ENCODE assay signal across 11 cellular contexts in genomic region chr2:11687736-11688135, GRCh38. TPM values are rescaled to one million over a fixed set of nuclear protein-coding genes. Genes with fewer than 3 reads are reported as not detected.
DNase-seq lines count a peak whose midpoint lies in the region; ATAC-seq and TF ChIP-seq lines count a peak whose summit lies in the region.
"Had no signal": no experiment of that assay in that cellular context is flagged by ENCODE, and none has a peak within 500 bp of the region (broad histone marks: within the 10 kb centered on the region; RNA-seq: fewer than 3 reads in every experiment).

No MANE protein-coding gene starts in this region.

- no peaks in the 10 kb centered on the region for H3K79me2 ChIP-seq in OCI-LY7 (ENCODE audit: insufficient read depth, low read depth, low read length)

- intact Hi-C loops in activated CD4-positive, alpha-beta T cell treated with anti-CD3 and anti-CD28 coated beads, Interleukin-2, amount 10 ng/mL, durations not matched to agents 24 days and 14 days (cut with micrococcal nuclease), result loop anchor here (1.0 to 2.0 kb wide), 2 partner anchors 57 to 92 kb away; no protein-coding TSS in a partner anchor
- intact Hi-C loops in activated CD4-positive, alpha-beta T cell treated with anti-CD3 and anti-CD28 coated beads for 36 hours (cut with DNase I, micrococcal nuclease), result loop anchor here (1.0 kb wide), 2 partner anchors 59 to 92 kb away; partner anchors contain the start of gene LPIN1 (in 1 of the 2)
- intact Hi-C loops in OCI-LY7 (cut with micrococcal nuclease; ENCODE audit: unreplicated experiment), result loop anchor here (1.0 kb wide), 1 partner anchor 92 kb away; no protein-coding TSS in a partner anchor

- peaks cover 12% of the 10 kb centered on the region for H3K4me1 Mint-ChIP-seq in activated CD4-positive, alpha-beta T cell treated with anti-CD3 and anti-CD28 coated beads, Interleukin-2, amount 10 ng/mL, durations not matched to agents 24 days and 14 days
- peaks cover 9% of the 10 kb centered on the region for H3K4me1 Mint-ChIP-seq in activated CD4-positive, alpha-beta T cell treated with anti-CD3 and anti-CD28 coated beads for 36 hours
- peaks cover 23% of the 10 kb centered on the region for H3K4me1 Mint-ChIP-seq in WTC11
- peaks cover 18% of the 10 kb centered on the region for H3K4me1 Mint-ChIP-seq in activated CD4-positive, alpha-beta memory T cell treated with anti-CD3 and anti-CD28 coated beads, Interleukin-2, amount 10 ng/mL, durations not matched to agents 7 days and 5 days

- TF ChIP-seq CTCF in WTC11 (IDR thresholded peaks at IDR 0.05), result no peak
- TF ChIP-seq CTCF in right atrium auricular region (IDR thresholded peaks at IDR 0.05), result no peak
- TF ChIP-seq CTCF in OCI-LY7 (conservative IDR thresholded peaks at IDR 0.05; ENCODE audit: low read length), result no peak

- H3K4me3 Mint-ChIP-seq in activated CD4-positive, alpha-beta T cell treated with anti-CD3 and anti-CD28 coated beads, Interleukin-2, amount 10 ng/mL, durations not matched to agents 24 days and 14 days, result peak overlapping the region; percentile 74
- H3K4me3 Mint-ChIP-seq in activated CD4-positive, alpha-beta T cell treated with anti-CD3 and anti-CD28 coated beads for 36 hours, result no peak overlapping the region
- H3K4me3 Mint-ChIP-seq in WTC11, result peak overlapping the region; percentile 50
- no peak overlapping the region for H3K4me3 Mint-ChIP-seq in activated CD4-positive, alpha-beta memory T cell treated with anti-CD3 and anti-CD28 coated beads, Interleukin-2, amount 10 ng/mL, durations not matched to agents 7 days and 5 days

- H3K9ac ChIP-seq in skeletal muscle satellite cell (ENCODE audit: low read depth, low read length), result no peak overlapping the region

- peak overlapping the region; percentile 62 to 75 for H3K27ac ChIP-seq in right atrium auricular region
- no peak overlapping the region for H3K27ac ChIP-seq in OCI-LY7 (ENCODE audit: low read depth, low read length, poor library complexity, severe bottlenecking)

- H2AFZ ChIP-seq in OCI-LY7 (ENCODE audit: low read length), result no peak overlapping the region

- no peak for DNase-seq in activated CD4-positive, alpha-beta T cell treated with anti-CD3 and anti-CD28 coated beads, Interleukin-2, amount 10 ng/mL, durations not matched to agents 24 days and 14 days
- no peak for DNase-seq in activated CD4-positive, alpha-beta T cell treated with anti-CD3 and anti-CD28 coated beads for 36 hours
- DNase-seq in WTC11 (ENCODE audit: low spot score) (no peak), right atrium auricular region (ENCODE audit: low spot score) (no peak), NCI-H2196 (lab: John Stamatoyannopoulos, UW; ENCODE audit: unreplicated experiment) (no peak), OCI-LY7 (ENCODE audit: low spot score) (no peak)
- DNase-seq in activated CD4-positive, alpha-beta memory T cell treated with anti-CD3 and anti-CD28 coated beads, Interleukin-2, amount 10 ng/mL, durations not matched to agents 7 days and 5 days, result no peak

- H3K9me3 ChIP-seq in right atrium auricular region (no peaks in the 10 kb centered on the region), skeletal muscle satellite cell (replicated peaks; ENCODE audit: low read length) (no peaks in the 10 kb centered on the region), OCI-LY7 (ENCODE audit: low read length) (no peaks in the 10 kb centered on the region)

- no peak overlapping the region for H3K27ac Mint-ChIP-seq in activated CD4-positive, alpha-beta T cell treated with anti-CD3 and anti-CD28 coated beads, Interleukin-2, amount 10 ng/mL, durations not matched to agents 24 days and 14 days
- no peak overlapping the region for H3K27ac Mint-ChIP-seq in activated CD4-positive, alpha-beta T cell treated with anti-CD3 and anti-CD28 coated beads for 36 hours
- no peak overlapping the region for H3K27ac Mint-ChIP-seq in WTC11
- no peak overlapping the region for H3K27ac Mint-ChIP-seq in activated CD4-positive, alpha-beta memory T cell treated with anti-CD3 and anti-CD28 coated beads, Interleukin-2, amount 10 ng/mL, durations not matched to agents 7 days and 5 days
- H3K27ac Mint-ChIP-seq: CD8-positive, alpha-beta memory T cell; nephron progenitor cell had no signal

- POLR2A ChIA-PET in activated CD4-positive, alpha-beta T cell treated with anti-CD3 and anti-CD28 coated beads for 36 hours (lab: Charles Lee), result interaction anchor here (0.6 kb wide), 1 partner anchor 92 kb away, joined by 7 read pairs; no protein-coding TSS in a partner anchor
- POLR2A ChIA-PET in WTC11 (lab: Charles Lee) (interaction anchor here (1.1 kb wide), 1 partner anchor 30 kb away, joined by 3 read pairs; no protein-coding TSS in a partner anchor), OCI-LY7 (lab: Charles Lee) (interaction anchor here (0.8 kb wide), 1 partner anchor 64 kb away, joined by 4 read pairs; no protein-coding TSS in a partner anchor)
- POLR2A ChIA-PET in activated CD4-positive, alpha-beta memory T cell treated with anti-CD3 and anti-CD28 coated beads, Interleukin-2, amount 10 ng/mL, durations not matched to agents 7 days and 5 days (lab: Charles Lee), result interaction anchor here (0.8 to 1.1 kb wide), 2 partner anchors 9 to 97 kb away, joined by 3 read pairs; no protein-coding TSS in a partner anchor

- CTCF ChIA-PET in activated CD4-positive, alpha-beta T cell treated with anti-CD3 and anti-CD28 coated beads for 36 hours (lab: Charles Lee), result interaction anchor here (0.5 to 9.7 kb wide), 19 partner anchors 16 to 1337 kb away, joined by 3 to 168 read pairs (median 4); partner anchors contain the start of gene NTSR2
- CTCF ChIA-PET in WTC11 (lab: Charles Lee), result interaction anchor here (0.6 to 2.9 kb wide), 29 partner anchors 8 to 241 kb away, joined by 3 to 33 read pairs (median 5); partner anchors contain the start of genes LPIN1 and NTSR2
- CTCF ChIA-PET in OCI-LY7 (lab: Charles Lee; ENCODE audit: unreplicated experiment), result interaction anchor here (0.7 to 1.1 kb wide), 3 partner anchors 51 to 98 kb away, joined by 3 to 5 read pairs (median 3); no protein-coding TSS in a partner anchor
- CTCF ChIA-PET in activated CD4-positive, alpha-beta memory T cell treated with anti-CD3 and anti-CD28 coated beads, Interleukin-2, amount 10 ng/mL, durations not matched to agents 7 days and 5 days (lab: Charles Lee), result interaction anchor here (0.6 to 21.0 kb wide), 6 partner anchors 11 to 105 kb away, joined by 3 to 327 read pairs (median 4); no protein-coding TSS in a partner anchor

- no peaks in the 10 kb centered on the region for H3K36me3 Mint-ChIP-seq in activated CD4-positive, alpha-beta T cell treated with anti-CD3 and anti-CD28 coated beads, Interleukin-2, amount 10 ng/mL, durations not matched to agents 24 days and 14 days (ENCODE audit: low read depth)
- H3K36me3 Mint-ChIP-seq in activated CD4-positive, alpha-beta T cell treated with anti-CD3 and anti-CD28 coated beads for 36 hours (ENCODE audit: low read depth), result no peaks in the 10 kb centered on the region
- H3K36me3 Mint-ChIP-seq in WTC11, result no peaks in the 10 kb centered on the region
- no peaks in the 10 kb centered on the region for H3K36me3 Mint-ChIP-seq in activated CD4-positive, alpha-beta memory T cell treated with anti-CD3 and anti-CD28 coated beads, Interleukin-2, amount 10 ng/mL, durations not matched to agents 7 days and 5 days (ENCODE audit: low read depth)
- H3K36me3 Mint-ChIP-seq: CD8-positive, alpha-beta memory T cell; IgD-negative memory B cell had no signal

- ATAC-seq in activated CD4-positive, alpha-beta T cell treated with anti-CD3 and anti-CD28 coated beads for 36 hours, result no peak
- ATAC-seq in WTC11, result no peak

- peaks cover 12% of the 10 kb centered on the region for H3K27me3 Mint-ChIP-seq in activated CD4-positive, alpha-beta T cell treated with anti-CD3 and anti-CD28 coated beads, Interleukin-2, amount 10 ng/mL, durations not matched to agents 24 days and 14 days
- H3K27me3 Mint-ChIP-seq in activated CD4-positive, alpha-beta T cell treated with anti-CD3 and anti-CD28 coated beads for 36 hours, result peaks cover 5% of the 10 kb centered on the region
- no peaks in the 10 kb centered on the region for H3K27me3 Mint-ChIP-seq in WTC11 (ENCODE audit: low read depth)
- H3K27me3 Mint-ChIP-seq in activated CD4-positive, alpha-beta memory T cell treated with anti-CD3 and anti-CD28 coated beads, Interleukin-2, amount 10 ng/mL, durations not matched to agents 7 days and 5 days, result peaks cover 18% of the 10 kb centered on the region

- H3K27me3 ChIP-seq in right atrium auricular region (no peaks in the 10 kb centered on the region), skeletal muscle satellite cell (ENCODE audit: control insufficient read depth, insufficient read depth, low read length) (peaks cover 25% of the 10 kb centered on the region)

- H3K36me3 ChIP-seq in right atrium auricular region (no peaks in the 10 kb centered on the region), skeletal muscle satellite cell (ENCODE audit: insufficient read depth, low read length) (no peaks in the 10 kb centered on the region), OCI-LY7 (ENCODE audit: insufficient read depth, low read length) (no peaks in the 10 kb centered on the region)

- no peaks in the 10 kb centered on the region for H3K9me2 ChIP-seq in OCI-LY7 (ENCODE audit: insufficient read depth, low read length)

- H3K4me3 ChIP-seq in right atrium auricular region (peak overlapping the region in 1 of 2 donors; percentile 30), skeletal muscle satellite cell (ENCODE audit: low read length) (peak overlapping the region; percentile 56), OCI-LY7 (ENCODE audit: low read depth, low read length, poor library complexity, severe bottlenecking) (no peak overlapping the region)

- H3K9me3 Mint-ChIP-seq in activated CD4-positive, alpha-beta T cell treated with anti-CD3 and anti-CD28 coated beads, Interleukin-2, amount 10 ng/mL, durations not matched to agents 24 days and 14 days, result no peaks in the 10 kb centered on the region
- H3K9me3 Mint-ChIP-seq in activated CD4-positive, alpha-beta T cell treated with anti-CD3 and anti-CD28 coated beads for 36 hours (ENCODE audit: low read depth), result no peaks in the 10 kb centered on the region
- H3K9me3 Mint-ChIP-seq in WTC11, result no peaks in the 10 kb centered on the region
- no peaks in the 10 kb centered on the region for H3K9me3 Mint-ChIP-seq in activated CD4-positive, alpha-beta memory T cell treated with anti-CD3 and anti-CD28 coated beads, Interleukin-2, amount 10 ng/mL, durations not matched to agents 7 days and 5 days
- H3K9me3 Mint-ChIP-seq: CD8-positive, alpha-beta memory T cell; IgD-negative memory B cell; nephron progenitor cell had no signal

- peak overlapping the region; percentile 85 for H3K4me2 ChIP-seq in skeletal muscle satellite cell (ENCODE audit: low read length)
- no peak overlapping the region for H3K4me2 ChIP-seq in OCI-LY7 (ENCODE audit: low read length)

- peaks cover 0 to 19% of the 10 kb centered on the region in 2 donors for H3K4me1 ChIP-seq in right atrium auricular region
- H3K4me1 ChIP-seq in skeletal muscle satellite cell (ENCODE audit: control insufficient read depth, insufficient read depth, low read length), result peaks cover 4% of the 10 kb centered on the region
- peaks cover 10% of the 10 kb centered on the region for H3K4me1 ChIP-seq in OCI-LY7 (ENCODE audit: insufficient read depth, low read length, poor library complexity, severe bottlenecking)

- BruUV-seq in OCI-LY7 (replicated peaks; lab: Mats Ljungman, UMichigan), result no TSS peak

- H4K20me1 ChIP-seq in OCI-LY7 (ENCODE audit: insufficient read depth, low read length), result no peaks in the 10 kb centered on the region

RNA-seq across cellular contexts. Expression of gene NTSR2, which starts 17.7 kb away (rescaled TPM):
- not detected in 2 replicates for total RNA-seq in activated CD4-positive, alpha-beta T cell treated with anti-CD3 and anti-CD28 coated beads, Interleukin-2, amount 10 ng/mL, durations not matched to agents 24 days and 14 days
- total RNA-seq in activated CD4-positive, alpha-beta T cell treated with anti-CD3 and anti-CD28 coated beads for 36 hours, result not detected
- total RNA-seq in WTC11 (2021) (0.16 TPM in 1 of 3 replicates, not detected in the others), right atrium auricular region (not detected), OCI-LY7 (2022) (not detected in 2 replicates)
- not detected in 2 replicates for total RNA-seq in skeletal muscle satellite cell (2012; rRNA removed)
- total RNA-seq in OCI-LY7 (2014; rRNA removed; shearing (Covaris generic)), result not detected in 2 replicates
- total RNA-seq in activated CD4-positive, alpha-beta memory T cell treated with anti-CD3 and anti-CD28 coated beads, Interleukin-2, amount 10 ng/mL, durations not matched to agents 7 days and 5 days, result not detected
- total RNA-seq: CD8-positive, alpha-beta memory T cell had no signal

RNA-seq across cellular contexts. Expression of gene LPIN1, which starts 58.7 kb away (rescaled TPM):
- total RNA-seq in activated CD4-positive, alpha-beta T cell treated with anti-CD3 and anti-CD28 coated beads, Interleukin-2, amount 10 ng/mL, durations not matched to agents 24 days and 14 days, result 46.3 and 52.3 TPM in 2 replicates
- 10 to 100 TPM; 40.6 to 42.9 TPM for total RNA-seq in activated CD4-positive, alpha-beta T cell treated with anti-CD3 and anti-CD28 coated beads for 36 hours
- total RNA-seq in WTC11 (2021) (12.2 to 14.5 TPM (median 13.9 TPM) in 3 replicates), right atrium auricular region (10 to 100 TPM; 21.0 to 27.4 TPM), OCI-LY7 (2022) (65.6 and 70.2 TPM in 2 replicates)
- total RNA-seq in skeletal muscle satellite cell (2012; rRNA removed), result 37.1 and 62.6 TPM in 2 replicates
- 46.6 and 56.9 TPM in 2 replicates for total RNA-seq in OCI-LY7 (2014; rRNA removed; shearing (Covaris generic))
- total RNA-seq in activated CD4-positive, alpha-beta memory T cell treated with anti-CD3 and anti-CD28 coated beads, Interleukin-2, amount 10 ng/mL, durations not matched to agents 7 days and 5 days, result 10 to 100 TPM; 54.0 to 57.8 TPM

Comparison
In these comparisons a context has a peak if more than half of its experiments do, and no peak if none do; other contexts are left out.
1. H3K4me3 Mint-ChIP-seq: peak in activated CD4-positive, alpha-beta T cell treated with anti-CD3 and anti-CD28 coated beads, Interleukin-2, amount 10 ng/mL, durations not matched to agents 24 days and 14 days (single experiment) and WTC11 (single experiment); none in activated CD4-positive, alpha-beta T cell treated with anti-CD3 and anti-CD28 coated beads for 36 hours (single experiment) and activated CD4-positive, alpha-beta memory T cell treated with anti-CD3 and anti-CD28 coated beads, Interleukin-2, amount 10 ng/mL, durations not matched to agents 7 days and 5 days (single experiment).